8 cellular contexts compared by ENCODE assay signal in genomic region chr15:83559310-83559966, GRCh38.
A peak's percentile ranks its signal among the peaks of the same experiment; 100 is the strongest.
DNase-seq lines count a peak whose midpoint lies in the region; ATAC-seq, FAIRE-seq and TF ChIP-seq lines count a peak whose summit lies in the region.

No MANE protein-coding gene starts in this region.

- DNase-seq in A673 (ENCODE audit: low spot score) (peak; percentile 85), GM12865 (ENCODE audit: low read depth) (peak; percentile 69), NT2/D1 (ENCODE audit: low read depth, low spot score) (peak; percentile 68), glomerular visceral epithelial cell (ENCODE audit: extremely low spot score) (peak; percentile 71), pancreas (peak in 4 of 6 donors; percentile 34 to 68 (median 40))
- DNase-seq in activated naive CD4-positive, alpha-beta T cell treated with anti-CD3 and anti-CD28 coated beads, Interleukin-2, amount 50 U/mL, for 16 hours = peak; percentile 31

- peak; percentile 95 for ATAC-seq in HG03354 (IDR thresholded peaks at IDR 0.05; ENCODE audit: poor library complexity, severe bottlenecking, unreplicated experiment)
- peak; percentile 63 to 98 (median 91) for ATAC-seq in pancreas
- ATAC-seq in HG02759 (IDR thresholded peaks at IDR 0.05; ENCODE audit: unreplicated experiment) = no peak

- H3K9ac ChIP-seq in NT2/D1 (ENCODE audit: insufficient read length, low read depth) = no peak overlapping the region

- TF ChIP-seq CTCF in A673 (conservative IDR thresholded peaks at IDR 0.05; ENCODE audit: low read depth, low read length) (peak; percentile 86), GM12865 (IDR thresholded peaks at IDR 0.05; ENCODE audit: insufficient read depth, low read depth, low read length, missing control alignments) (peak; percentile 87), pancreas (IDR thresholded peaks at IDR 0.05) (peak; percentile 41 to 77 (median 60))

- POLR2A ChIA-PET in A673 (lab: Charles Lee; ENCODE audit: low non-redundant PET) = no interaction called here

- H3K27ac ChIP-seq in A673 (ENCODE audit: low read depth, low read length, poor library complexity, severe bottlenecking) (no peak overlapping the region), pancreas (no peak overlapping the region)

- no peaks in the 10 kb centered on the region for H3K36me3 ChIP-seq in A673 (ENCODE audit: insufficient read depth, low read length, poor library complexity, severe bottlenecking)
- no peaks in the 10 kb centered on the region for H3K36me3 ChIP-seq in NT2/D1 (ENCODE audit: insufficient read depth, insufficient read length, low read length)
- no peaks in the 10 kb centered on the region for H3K36me3 ChIP-seq in pancreas

- no peaks in the 10 kb centered on the region for H3K9me3 ChIP-seq in A673 (ENCODE audit: low read depth, low read length, poor library complexity, severe bottlenecking)
- peaks cover 4% of the 10 kb centered on the region; the same call in 1 of the 2 replicates for H3K9me3 ChIP-seq in NT2/D1 (ENCODE audit: insufficient read depth, low read length)
- H3K9me3 ChIP-seq in pancreas = no peaks in the 10 kb centered on the region

- no peaks in the 10 kb centered on the region for H3K27me3 ChIP-seq in A673 (replicated peaks; ENCODE audit: insufficient read depth, low read depth, low read length, poor library complexity)
- no peaks in the 10 kb centered on the region for H3K27me3 ChIP-seq in NT2/D1 (ENCODE audit: insufficient read depth, insufficient read length)
- peaks cover 0 to 3% (median 0%) of the 10 kb centered on the region in 4 donors for H3K27me3 ChIP-seq in pancreas

- intact Hi-C loops in A673 (cut with micrococcal nuclease; ENCODE audit: unreplicated experiment) = loop anchor here (1.0 to 2.0 kb wide), 2 partner anchors 121 to 311 kb away; no protein-coding TSS in a partner anchor
- intact Hi-C loops in pancreas (cut with DNase I) = loop anchor here in 2 of 3 donors (5.0 to 10.0 kb wide), 3 partner anchors 112 to 305 kb away; partner anchors contain the start of gene SH3GL3 (in 1 of the 2)

- no TSS peak for BruUV-seq in A673 (replicated peaks; lab: Mats Ljungman, UMichigan)

- FAIRE-seq in pancreas (lab: Jason Lieb, UNC) = peak; percentile 63

- 2 to 6% methylated on average over 7 of the region's 7 CpGs for WGBS in pancreas, 2 donors

- no peaks in the 10 kb centered on the region for H3K4me1 ChIP-seq in A673 (ENCODE audit: insufficient read depth, low read length, poor library complexity, severe bottlenecking)
- H3K4me1 ChIP-seq in NT2/D1 (ENCODE audit: insufficient read depth, insufficient read length) = no peaks in the 10 kb centered on the region
- H3K4me1 ChIP-seq in pancreas = no peaks in the 10 kb centered on the region

- CTCF ChIA-PET in A673 (lab: Charles Lee) = interaction anchor here (1.0 kb wide), 1 partner anchor 311 kb away, joined by 4 read pairs; no protein-coding TSS in a partner anchor

- no peak overlapping the region for H3K4me3 ChIP-seq in A673 (ENCODE audit: low read depth, low read length, poor library complexity, severe bottlenecking)
- H3K4me3 ChIP-seq in GM12865 (ENCODE audit: low read depth, low read length) = no peak overlapping the region
- H3K4me3 ChIP-seq in NT2/D1 (ENCODE audit: insufficient read length, low read depth) = no peak overlapping the region
- H3K4me3 ChIP-seq in pancreas = no peak overlapping the region

Comparison
In these comparisons a context has a peak if more than half of its experiments do, and no peak if none do; other contexts are left out.
1. DNase-seq: peak in every context shown above with its lines; median percentile 85 in A673; 71 in glomerular visceral epithelial cell; 69 in GM12865; 68 in NT2/D1; 40 in pancreas; 31 in activated naive CD4-positive, alpha-beta T cell treated with anti-CD3 and anti-CD28 coated beads, Interleukin-2, amount 50 U/mL, for 16 hours.